In genomic region chr1:217009376-217009775, GRCh38 we compare ENCODE assay signal across 16 cellular contexts.
DNase-seq lines count a peak whose midpoint lies in the region; ATAC-seq and TF ChIP-seq lines count a peak whose summit lies in the region.
"Had no signal": no experiment of that assay in that cellular context is flagged by ENCODE, and none has a peak within 500 bp of the region (broad histone marks: within the 10 kb centered on the region; RNA-seq: fewer than 3 reads in every experiment).

No MANE protein-coding gene starts in this region.

- 42% methylated on average over 1 of the region's 1 CpG for WGBS in suprapubic skin

- no peaks in the 10 kb centered on the region for H3K4me1 ChIP-seq in suprapubic skin
- H3K4me1 ChIP-seq: HAP-1 had no signal

- H3K36me3 ChIP-seq in suprapubic skin: no peaks in the 10 kb centered on the region
- H3K36me3 ChIP-seq: HAP-1 had no signal

- ATAC-seq in HG02884 (IDR thresholded peaks at IDR 0.05; ENCODE audit: unreplicated experiment): no peak
- ATAC-seq in GM21528 (IDR thresholded peaks at IDR 0.05; ENCODE audit: low FRiP score, unreplicated experiment): no peak

- H3K27ac ChIP-seq in angular gyrus (ENCODE audit: low read depth, low read length): peak overlapping the region; percentile 69
- peak overlapping the region; percentile 13 for H3K27ac ChIP-seq in layer of hippocampus (ENCODE audit: low read depth, low read length)
- H3K27ac ChIP-seq in suprapubic skin: peak overlapping the region; percentile 41

- H3K4me3 ChIP-seq in LNCaP clone FGC (ENCODE audit: low read depth, low read length): no peak overlapping the region
- H3K4me3 ChIP-seq in suprapubic skin: no peak overlapping the region
- H3K4me3 ChIP-seq: HAP-1 had no signal

- H3K9me3 ChIP-seq in suprapubic skin: no peaks in the 10 kb centered on the region
- H3K9me3 ChIP-seq: HAP-1 had no signal

- TF ChIP-seq CTCF in LNCaP clone FGC (IDR thresholded peaks at IDR 0.05; ENCODE audit: control insufficient read depth, extremely low read depth, insufficient read depth) (no peak), suprapubic skin (IDR thresholded peaks at IDR 0.05) (no peak)

- H3K27me3 ChIP-seq in layer of hippocampus (ENCODE audit: control insufficient read depth, insufficient read depth, low read length): no peaks in the 10 kb centered on the region
- no peaks in the 10 kb centered on the region for H3K27me3 ChIP-seq in suprapubic skin

- no peak for TF ChIP-seq POLR2A in suprapubic skin (IDR thresholded peaks at IDR 0.05)

- DNase-seq in LNCaP clone FGC (ENCODE audit: low read depth) (peak; percentile 43), suprapubic skin (ENCODE audit: low spot score in 2 of 2) (no peak), HK-2 (ENCODE audit: unreplicated experiment) (no peak)
- DNase-seq: ACHN; CD4-positive, alpha-beta memory T cell; DND-41; GDM1; NCI-H1436 treated with DMSO at 0.1 percent for 48 hours; NCI-H2081; NCI-H2227 treated with DMSO at 0.1 percent for 48 hours; Right ventricle myocardium superior had no signal

- no peak for TF ChIP-seq EP300 in suprapubic skin (IDR thresholded peaks at IDR 0.05)

Comparison
In these comparisons a context has a peak if more than half of its experiments do, and no peak if none do; other contexts are left out.
1. H3K27ac ChIP-seq: peak in every context shown above with its lines; median percentile 69 in angular gyrus; 41 in suprapubic skin; 13 in layer of hippocampus.